Comparison of ENCODE assay signal across 8 cellular contexts in the genomic region with DNA sequence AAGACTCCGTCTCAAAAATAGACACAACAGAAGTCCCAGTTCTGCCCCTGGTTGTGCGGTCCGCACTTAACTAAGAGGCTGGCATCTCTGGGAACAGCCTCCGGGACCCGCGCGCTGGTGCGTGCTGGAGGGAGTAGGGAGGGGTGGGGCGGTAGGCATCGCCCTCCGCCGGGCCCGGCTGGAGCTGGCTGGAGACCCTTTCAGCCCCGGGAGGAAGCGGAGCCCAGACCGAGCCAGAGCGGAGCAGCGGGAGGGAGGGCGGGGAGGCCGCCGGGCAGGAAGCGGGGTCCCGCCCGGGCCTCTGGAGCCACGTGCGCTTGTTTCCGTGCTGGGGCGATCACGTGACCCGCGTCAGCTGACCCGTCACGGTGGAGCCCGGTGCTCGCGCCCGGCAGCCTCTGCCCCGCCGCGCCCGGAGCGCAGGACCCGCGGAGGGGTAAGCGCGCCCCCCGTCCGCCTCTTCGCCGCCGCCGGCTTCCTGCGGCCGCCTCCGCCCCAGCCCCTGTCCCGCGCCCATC. TPM values are rescaled to one million over a fixed set of nuclear protein-coding genes. Genes with fewer than 3 reads are reported as not detected.
DNase-seq lines count a peak whose midpoint lies in the region; ATAC-seq and TF ChIP-seq lines count a peak whose summit lies in the region.

TSS of gene WDR81 (plus strand) at position 354 of the 518 bp plus-strand sequence. CDS start 256 bp downstream, outside the sequence.

- no peaks in the 10 kb centered on the region for H3K27me3 ChIP-seq in neutrophil
- H3K27me3 ChIP-seq in subcutaneous abdominal adipose tissue (ENCODE audit: control insufficient read depth in 5 of 5, insufficient read depth in 4 of 5, low read length in 5 of 5): no peaks in the 10 kb centered on the region

- peak within 1 kb of the TSS in 4 of 5 donors; percentile 71 to 80 (median 73) for H3K9ac ChIP-seq in subcutaneous abdominal adipose tissue (ENCODE audit: low read length in 5 of 5)

- peaks cover 13% of the 10 kb centered on the region for H3K36me3 ChIP-seq in neutrophil
- peaks cover 0 to 32% (median 26%) of the 10 kb centered on the region in 5 donors for H3K36me3 ChIP-seq in subcutaneous abdominal adipose tissue (ENCODE audit: control insufficient read depth in 5 of 5, insufficient read depth in 5 of 5, low read length in 5 of 5)

- peaks cover 36% of the 10 kb centered on the region for H3K4me1 Mint-ChIP-seq in CD14-positive monocyte

- ATAC-seq in GM19455 (IDR thresholded peaks at IDR 0.05; ENCODE audit: unreplicated experiment) (peak; percentile 50), SK-N-SH treated with all-trans-retinoic acid at 6 μM for 48 hours (peak; percentile 69)

- peak within 1 kb of the TSS; percentile 79 to 89 (median 85) for H3K27ac Mint-ChIP-seq in CD14-positive monocyte

- intact Hi-C loops in CD14-positive monocyte (cut with micrococcal nuclease): loop anchor here (2.0 to 10.0 kb wide), 2 partner anchors 58 to 110 kb away; partner anchors contain the start of gene RPA1 (in 1 of the 2)

- H3K27me3 Mint-ChIP-seq in CD14-positive monocyte (ENCODE audit: low read depth in 3 of 3): peaks cover 0 to 2% (median 0%) of the 10 kb centered on the region in 3 donors

- H3K9me3 Mint-ChIP-seq in CD14-positive monocyte: no peaks in the 10 kb centered on the region

- H3K36me3 Mint-ChIP-seq in CD14-positive monocyte: peaks cover 14 to 38% of the 10 kb centered on the region in 2 donors

- H3K4me1 ChIP-seq in neutrophil (ENCODE audit: control insufficient read depth in 1 of 2, insufficient read depth in 1 of 2, low read depth in 1 of 2, low read length in 1 of 2): peaks cover 20% of the 10 kb centered on the region in 2 experiments
- peaks cover 3 to 69% (median 55%) of the 10 kb centered on the region in 5 donors for H3K4me1 ChIP-seq in subcutaneous abdominal adipose tissue (ENCODE audit: control insufficient read depth in 5 of 5, insufficient read depth in 5 of 5, low read length in 5 of 5)

- H3K9me3 ChIP-seq in neutrophil: no peaks in the 10 kb centered on the region
- H3K9me3 ChIP-seq in subcutaneous abdominal adipose tissue (ENCODE audit: control insufficient read depth in 5 of 5, low read length in 5 of 5): no peaks in the 10 kb centered on the region

- TF ChIP-seq CTCF in CD14-positive monocyte (IDR thresholded peaks at IDR 0.05) (no peak), neutrophil (IDR thresholded peaks at IDR 0.05) (no peak)

- peak within 1 kb of the TSS; percentile 77 to 84 for H3K4me3 ChIP-seq in neutrophil (ENCODE audit: low read depth in 1 of 2, low read length in 1 of 2)
- H3K4me3 ChIP-seq in subcutaneous abdominal adipose tissue (ENCODE audit: low read depth in 1 of 5, low read length in 5 of 5): peak within 1 kb of the TSS; percentile 61 to 78 (median 69)

- peak; percentile 87 for DNase-seq in CD14-positive monocyte (ENCODE audit: low spot score)
- DNase-seq in KG1 (lab: John Stamatoyannopoulos, UW): peak; percentile 20
- DNase-seq in activated naive CD4-positive, alpha-beta T cell treated with anti-CD3 and anti-CD28 coated beads, Interleukin-2, amount 50 U/mL, for 16 hours: peak; percentile 88
- DNase-seq in germinal center (ENCODE audit: low spot score): peak; percentile 91

- peak within 1 kb of the TSS; percentile 84 for H3K27ac ChIP-seq in neutrophil
- H3K27ac ChIP-seq in subcutaneous abdominal adipose tissue (ENCODE audit: low read depth, low read length): peak within 1 kb of the TSS; percentile 41

- H3K4me3 Mint-ChIP-seq in CD14-positive monocyte: peak within 1 kb of the TSS; percentile 75 to 90

TF ChIP-seq in SK-N-SH treated with all-trans-retinoic acid at 6 μM for 48 hours, 23 proteins besides CTCF, POLR2A, EP300 and RAD21:
- no peak for TF ChIP-seq ZC3H10 (CRISPR knock-in tag; IDR thresholded peaks at IDR 0.05)
- 0 out of 2 replicates have a peak, but pooled peaks have one; percentile 24 for TF ChIP-seq TSHZ2 (CRISPR knock-in tag; IDR thresholded peaks at IDR 0.05)

RNA-seq across cellular contexts. Expression of gene WDR81, which starts in this region (rescaled TPM):
- polyA plus RNA-seq in CD14-positive monocyte: 1 to 10 TPM; 6.2 to 8.8 TPM

Comparison
In these comparisons a context has a peak if more than half of its experiments do, and no peak if none do; other contexts are left out.
1. Peak in every context shown above with its lines: DNase-seq, ATAC-seq, H3K4me3 ChIP-seq and H3K27ac ChIP-seq.
2. DNase-seq: peak in every context shown above with its lines; median percentile 91 in germinal center; 88 in activated naive CD4-positive, alpha-beta T cell treated with anti-CD3 and anti-CD28 coated beads, Interleukin-2, amount 50 U/mL, for 16 hours; 87 in CD14-positive monocyte; 20 in KG1.